In the genomic region with DNA sequence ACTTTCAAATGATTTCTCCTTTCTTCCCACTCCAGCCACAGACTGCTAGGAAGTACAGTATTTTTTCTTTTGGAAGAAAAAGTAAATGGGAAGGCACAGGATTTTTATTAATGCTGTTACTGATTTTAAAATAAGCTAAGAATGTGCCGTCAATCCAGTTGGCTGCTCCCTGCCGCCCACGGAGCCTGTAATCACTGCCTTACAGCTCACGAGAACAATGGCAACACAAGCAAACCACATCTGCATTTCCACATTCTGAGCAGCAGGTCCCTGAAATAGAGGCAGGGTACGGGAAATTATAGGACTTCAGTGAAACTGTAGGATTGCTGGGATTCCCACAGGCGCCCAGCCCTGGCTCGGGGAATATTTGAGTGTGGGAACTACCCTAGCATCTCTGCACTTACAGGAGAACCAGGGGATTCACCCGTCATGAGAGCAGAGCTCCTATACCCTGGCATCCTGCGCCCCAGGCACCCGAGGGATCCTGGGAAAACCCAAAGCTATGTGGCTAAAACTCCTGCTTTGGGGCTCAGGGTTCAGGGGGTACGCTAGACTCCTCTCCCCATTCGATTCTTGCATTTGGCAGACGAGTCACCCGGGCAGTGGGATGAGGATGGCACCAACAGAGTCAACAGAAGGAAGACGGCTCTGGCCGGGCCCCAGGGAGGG, we compare ENCODE assay signal across 2 cellular contexts.
TF ChIP-seq lines count a peak whose summit lies in the region.

No MANE protein-coding gene starts in this region.

TF ChIP-seq in SK-N-SH, 30 proteins besides CTCF, POLR2A, EP300 and RAD21 (continued from another document):
- TF ChIP-seq, protein P1, sequence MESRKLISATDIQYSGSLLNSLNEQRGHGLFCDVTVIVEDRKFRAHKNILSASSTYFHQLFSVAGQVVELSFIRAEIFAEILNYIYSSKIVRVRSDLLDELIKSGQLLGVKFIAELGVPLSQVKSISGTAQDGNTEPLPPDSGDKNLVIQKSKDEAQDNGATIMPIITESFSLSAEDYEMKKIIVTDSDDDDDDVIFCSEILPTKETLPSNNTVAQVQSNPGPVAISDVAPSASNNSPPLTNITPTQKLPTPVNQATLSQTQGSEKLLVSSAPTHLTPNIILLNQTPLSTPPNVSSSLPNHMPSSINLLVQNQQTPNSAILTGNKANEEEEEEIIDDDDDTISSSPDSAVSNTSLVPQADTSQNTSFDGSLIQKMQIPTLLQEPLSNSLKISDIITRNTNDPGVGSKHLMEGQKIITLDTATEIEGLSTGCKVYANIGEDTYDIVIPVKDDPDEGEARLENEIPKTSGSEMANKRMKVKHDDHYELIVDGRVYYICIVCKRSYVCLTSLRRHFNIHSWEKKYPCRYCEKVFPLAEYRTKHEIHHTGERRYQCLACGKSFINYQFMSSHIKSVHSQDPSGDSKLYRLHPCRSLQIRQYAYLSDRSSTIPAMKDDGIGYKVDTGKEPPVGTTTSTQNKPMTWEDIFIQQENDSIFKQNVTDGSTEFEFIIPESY (IDR thresholded peaks at IDR 0.05; ENCODE audit: borderline replicate concordance, low read depth) = no peak
- TF ChIP-seq FOXM1 (IDR thresholded peaks at IDR 0.05; ENCODE audit: low read depth) = no peak
- no peak for TF ChIP-seq GABPA (IDR thresholded peaks at IDR 0.05; ENCODE audit: low read depth)

TF ChIP-seq in SK-N-SH treated with all-trans-retinoic acid at 6 μM for 48 hours, 23 proteins besides CTCF, POLR2A, EP300 and RAD21 (continued from another document):
- TF ChIP-seq, protein P2, sequence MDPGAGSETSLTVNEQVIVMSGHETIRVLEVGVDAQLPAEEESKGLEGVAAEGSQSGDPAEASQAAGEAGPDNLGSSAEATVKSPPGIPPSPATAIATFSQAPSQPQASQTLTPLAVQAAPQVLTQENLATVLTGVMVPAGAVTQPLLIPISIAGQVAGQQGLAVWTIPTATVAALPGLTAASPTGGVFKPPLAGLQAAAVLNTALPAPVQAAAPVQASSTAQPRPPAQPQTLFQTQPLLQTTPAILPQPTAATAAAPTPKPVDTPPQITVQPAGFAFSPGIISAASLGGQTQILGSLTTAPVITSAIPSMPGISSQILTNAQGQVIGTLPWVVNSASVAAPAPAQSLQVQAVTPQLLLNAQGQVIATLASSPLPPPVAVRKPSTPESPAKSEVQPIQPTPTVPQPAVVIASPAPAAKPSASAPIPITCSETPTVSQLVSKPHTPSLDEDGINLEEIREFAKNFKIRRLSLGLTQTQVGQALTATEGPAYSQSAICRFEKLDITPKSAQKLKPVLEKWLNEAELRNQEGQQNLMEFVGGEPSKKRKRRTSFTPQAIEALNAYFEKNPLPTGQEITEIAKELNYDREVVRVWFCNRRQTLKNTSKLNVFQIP (CRISPR knock-in tag; IDR thresholded peaks at IDR 0.05; ENCODE audit: borderline replicate concordance, low read depth) = no peak
- TF ChIP-seq ZNF565 (CRISPR knock-in tag; conservative IDR thresholded peaks at IDR 0.05; ENCODE audit: low read depth) (no peak), OSR1 (CRISPR knock-in tag; IDR thresholded peaks at IDR 0.05) (no peak), PPARA (CRISPR knock-in tag; IDR thresholded peaks at IDR 0.05; ENCODE audit: borderline replicate concordance) (no peak), ZNF70 (CRISPR knock-in tag; IDR thresholded peaks at IDR 0.05) (no peak), GLIS3 (CRISPR knock-in tag; IDR thresholded peaks at IDR 0.05) (no peak), BACH2 (CRISPR knock-in tag; IDR thresholded peaks at IDR 0.05; ENCODE audit: borderline replicate concordance) (no peak)
